2 cellular contexts compared by ENCODE assay signal in the genomic region with DNA sequence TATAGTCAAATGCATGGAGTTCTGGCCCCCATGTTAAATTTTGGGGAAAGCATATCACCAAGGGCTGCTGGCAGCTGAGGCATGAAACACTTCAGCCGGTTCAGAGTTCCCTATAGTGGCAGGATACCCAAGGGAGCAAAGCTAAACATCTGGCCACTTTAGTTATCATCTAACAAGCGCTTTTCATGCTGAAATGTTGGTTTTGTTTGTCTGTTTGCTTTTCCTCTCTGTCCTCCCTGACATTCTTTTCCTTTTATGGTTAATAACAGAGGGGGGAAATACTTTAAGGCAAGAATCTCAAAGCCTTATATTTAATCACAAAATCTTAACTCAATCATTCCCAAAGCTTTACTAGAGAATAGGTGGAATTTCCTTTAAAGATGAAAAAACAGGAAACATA.
A peak's percentile ranks its signal among the peaks of the same experiment; 100 is the strongest.
TF ChIP-seq lines count a peak whose summit lies in the region.

No MANE protein-coding gene starts in this region.

TF ChIP-seq in liver, 16 proteins besides CTCF, POLR2A, EP300 and RAD21:
- TF ChIP-seq EGR1 (IDR thresholded peaks at IDR 0.05; ENCODE audit: low read depth in 2 of 2) (no peak), FOXA2 (IDR thresholded peaks at IDR 0.05) (no peak), FOXA1 (IDR thresholded peaks at IDR 0.05) (no peak), SP1 (IDR thresholded peaks at IDR 0.05) (peak; percentile 32), HNF4A (conservative IDR thresholded peaks at IDR 0.05) (peak; percentile 42 to 49), RXRA (IDR thresholded peaks at IDR 0.05) (peak; percentile 13 to 30), TAF1 (conservative IDR thresholded peaks at IDR 0.05) (no peak), YY1 (IDR thresholded peaks at IDR 0.05) (peak; percentile 68), GABPA (IDR thresholded peaks at IDR 0.05 in 1 of 2, conservative IDR thresholded peaks at IDR 0.05 in 1 of 2) (no peak)
- TF ChIP-seq, protein P1, sequence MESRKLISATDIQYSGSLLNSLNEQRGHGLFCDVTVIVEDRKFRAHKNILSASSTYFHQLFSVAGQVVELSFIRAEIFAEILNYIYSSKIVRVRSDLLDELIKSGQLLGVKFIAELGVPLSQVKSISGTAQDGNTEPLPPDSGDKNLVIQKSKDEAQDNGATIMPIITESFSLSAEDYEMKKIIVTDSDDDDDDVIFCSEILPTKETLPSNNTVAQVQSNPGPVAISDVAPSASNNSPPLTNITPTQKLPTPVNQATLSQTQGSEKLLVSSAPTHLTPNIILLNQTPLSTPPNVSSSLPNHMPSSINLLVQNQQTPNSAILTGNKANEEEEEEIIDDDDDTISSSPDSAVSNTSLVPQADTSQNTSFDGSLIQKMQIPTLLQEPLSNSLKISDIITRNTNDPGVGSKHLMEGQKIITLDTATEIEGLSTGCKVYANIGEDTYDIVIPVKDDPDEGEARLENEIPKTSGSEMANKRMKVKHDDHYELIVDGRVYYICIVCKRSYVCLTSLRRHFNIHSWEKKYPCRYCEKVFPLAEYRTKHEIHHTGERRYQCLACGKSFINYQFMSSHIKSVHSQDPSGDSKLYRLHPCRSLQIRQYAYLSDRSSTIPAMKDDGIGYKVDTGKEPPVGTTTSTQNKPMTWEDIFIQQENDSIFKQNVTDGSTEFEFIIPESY (IDR thresholded peaks at IDR 0.05) = no peak
- TF ChIP-seq, protein P2, sequence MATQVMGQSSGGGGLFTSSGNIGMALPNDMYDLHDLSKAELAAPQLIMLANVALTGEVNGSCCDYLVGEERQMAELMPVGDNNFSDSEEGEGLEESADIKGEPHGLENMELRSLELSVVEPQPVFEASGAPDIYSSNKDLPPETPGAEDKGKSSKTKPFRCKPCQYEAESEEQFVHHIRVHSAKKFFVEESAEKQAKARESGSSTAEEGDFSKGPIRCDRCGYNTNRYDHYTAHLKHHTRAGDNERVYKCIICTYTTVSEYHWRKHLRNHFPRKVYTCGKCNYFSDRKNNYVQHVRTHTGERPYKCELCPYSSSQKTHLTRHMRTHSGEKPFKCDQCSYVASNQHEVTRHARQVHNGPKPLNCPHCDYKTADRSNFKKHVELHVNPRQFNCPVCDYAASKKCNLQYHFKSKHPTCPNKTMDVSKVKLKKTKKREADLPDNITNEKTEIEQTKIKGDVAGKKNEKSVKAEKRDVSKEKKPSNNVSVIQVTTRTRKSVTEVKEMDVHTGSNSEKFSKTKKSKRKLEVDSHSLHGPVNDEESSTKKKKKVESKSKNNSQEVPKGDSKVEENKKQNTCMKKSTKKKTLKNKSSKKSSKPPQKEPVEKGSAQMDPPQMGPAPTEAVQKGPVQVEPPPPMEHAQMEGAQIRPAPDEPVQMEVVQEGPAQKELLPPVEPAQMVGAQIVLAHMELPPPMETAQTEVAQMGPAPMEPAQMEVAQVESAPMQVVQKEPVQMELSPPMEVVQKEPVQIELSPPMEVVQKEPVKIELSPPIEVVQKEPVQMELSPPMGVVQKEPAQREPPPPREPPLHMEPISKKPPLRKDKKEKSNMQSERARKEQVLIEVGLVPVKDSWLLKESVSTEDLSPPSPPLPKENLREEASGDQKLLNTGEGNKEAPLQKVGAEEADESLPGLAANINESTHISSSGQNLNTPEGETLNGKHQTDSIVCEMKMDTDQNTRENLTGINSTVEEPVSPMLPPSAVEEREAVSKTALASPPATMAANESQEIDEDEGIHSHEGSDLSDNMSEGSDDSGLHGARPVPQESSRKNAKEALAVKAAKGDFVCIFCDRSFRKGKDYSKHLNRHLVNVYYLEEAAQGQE (IDR thresholded peaks at IDR 0.05) = peak; percentile 53
- TF ChIP-seq, protein P3, sequence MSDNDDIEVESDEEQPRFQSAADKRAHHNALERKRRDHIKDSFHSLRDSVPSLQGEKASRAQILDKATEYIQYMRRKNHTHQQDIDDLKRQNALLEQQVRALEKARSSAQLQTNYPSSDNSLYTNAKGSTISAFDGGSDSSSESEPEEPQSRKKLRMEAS (IDR thresholded peaks at IDR 0.05) = peak; percentile 39

TF ChIP-seq in HepG2, 621 proteins besides CTCF, POLR2A, EP300 and RAD21:
- TF ChIP-seq, protein P4, sequence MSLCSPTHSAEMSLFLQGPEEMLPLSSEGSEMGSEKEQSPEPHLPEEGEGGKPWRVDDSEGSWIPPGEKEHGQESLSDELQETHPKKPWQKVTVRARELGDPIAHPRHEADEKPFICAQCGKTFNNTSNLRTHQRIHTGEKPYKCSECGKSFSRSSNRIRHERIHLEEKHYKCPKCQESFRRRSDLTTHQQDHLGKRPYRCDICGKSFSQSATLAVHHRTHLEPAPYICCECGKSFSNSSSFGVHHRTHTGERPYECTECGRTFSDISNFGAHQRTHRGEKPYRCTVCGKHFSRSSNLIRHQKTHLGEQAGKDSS (CRISPR knock-in tag; IDR thresholded peaks at IDR 0.05; ENCODE audit: borderline replicate concordance, low read depth) = no peak
- TF ChIP-seq, protein P5, sequence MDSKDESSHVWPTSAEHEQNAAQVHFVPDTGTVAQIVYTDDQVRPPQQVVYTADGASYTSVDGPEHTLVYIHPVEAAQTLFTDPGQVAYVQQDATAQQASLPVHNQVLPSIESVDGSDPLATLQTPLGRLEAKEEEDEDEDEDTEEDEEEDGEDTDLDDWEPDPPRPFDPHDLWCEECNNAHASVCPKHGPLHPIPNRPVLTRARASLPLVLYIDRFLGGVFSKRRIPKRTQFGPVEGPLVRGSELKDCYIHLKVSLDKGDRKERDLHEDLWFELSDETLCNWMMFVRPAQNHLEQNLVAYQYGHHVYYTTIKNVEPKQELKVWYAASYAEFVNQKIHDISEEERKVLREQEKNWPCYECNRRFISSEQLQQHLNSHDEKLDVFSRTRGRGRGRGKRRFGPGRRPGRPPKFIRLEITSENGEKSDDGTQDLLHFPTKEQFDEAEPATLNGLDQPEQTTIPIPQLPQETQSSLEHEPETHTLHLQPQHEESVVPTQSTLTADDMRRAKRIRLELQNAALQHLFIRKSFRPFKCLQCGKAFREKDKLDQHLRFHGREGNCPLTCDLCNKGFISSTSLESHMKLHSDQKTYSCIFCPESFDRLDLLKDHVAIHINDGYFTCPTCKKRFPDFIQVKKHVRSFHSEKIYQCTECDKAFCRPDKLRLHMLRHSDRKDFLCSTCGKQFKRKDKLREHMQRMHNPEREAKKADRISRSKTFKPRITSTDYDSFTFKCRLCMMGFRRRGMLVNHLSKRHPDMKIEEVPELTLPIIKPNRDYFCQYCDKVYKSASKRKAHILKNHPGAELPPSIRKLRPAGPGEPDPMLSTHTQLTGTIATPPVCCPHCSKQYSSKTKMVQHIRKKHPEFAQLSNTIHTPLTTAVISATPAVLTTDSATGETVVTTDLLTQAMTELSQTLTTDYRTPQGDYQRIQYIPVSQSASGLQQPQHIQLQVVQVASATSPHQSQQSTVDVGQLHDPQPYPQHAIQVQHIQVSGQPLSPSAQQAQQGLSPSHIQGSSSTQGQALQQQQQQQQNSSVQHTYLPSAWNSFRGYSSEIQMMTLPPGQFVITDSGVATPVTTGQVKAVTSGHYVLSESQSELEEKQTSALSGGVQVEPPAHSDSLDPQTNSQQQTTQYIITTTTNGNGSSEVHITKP (CRISPR knock-in tag; IDR thresholded peaks at IDR 0.05; ENCODE audit: low read depth) = no peak
- TF ChIP-seq THYN1 (CRISPR knock-in tag; IDR thresholded peaks at IDR 0.05; ENCODE audit: borderline replicate concordance, low read depth) (no peak), JUN (CRISPR knock-in tag; IDR thresholded peaks at IDR 0.05) (no peak), FOXK1 (CRISPR knock-in tag; IDR thresholded peaks at IDR 0.05; ENCODE audit: borderline replicate concordance, low read depth) (no peak), ZNF781 (CRISPR knock-in tag; IDR thresholded peaks at IDR 0.05; ENCODE audit: borderline replicate concordance, not compliant biosample characterization) (no peak), ZNF432 (CRISPR knock-in tag; IDR thresholded peaks at IDR 0.05; ENCODE audit: borderline replicate concordance) (no peak), SMAD3 (CRISPR knock-in tag; IDR thresholded peaks at IDR 0.05) (no peak), ZNF777 (CRISPR knock-in tag; IDR thresholded peaks at IDR 0.05) (no peak), ZNF143 (CRISPR knock-in tag; IDR thresholded peaks at IDR 0.05) (no peak)
- TF ChIP-seq, protein P6, sequence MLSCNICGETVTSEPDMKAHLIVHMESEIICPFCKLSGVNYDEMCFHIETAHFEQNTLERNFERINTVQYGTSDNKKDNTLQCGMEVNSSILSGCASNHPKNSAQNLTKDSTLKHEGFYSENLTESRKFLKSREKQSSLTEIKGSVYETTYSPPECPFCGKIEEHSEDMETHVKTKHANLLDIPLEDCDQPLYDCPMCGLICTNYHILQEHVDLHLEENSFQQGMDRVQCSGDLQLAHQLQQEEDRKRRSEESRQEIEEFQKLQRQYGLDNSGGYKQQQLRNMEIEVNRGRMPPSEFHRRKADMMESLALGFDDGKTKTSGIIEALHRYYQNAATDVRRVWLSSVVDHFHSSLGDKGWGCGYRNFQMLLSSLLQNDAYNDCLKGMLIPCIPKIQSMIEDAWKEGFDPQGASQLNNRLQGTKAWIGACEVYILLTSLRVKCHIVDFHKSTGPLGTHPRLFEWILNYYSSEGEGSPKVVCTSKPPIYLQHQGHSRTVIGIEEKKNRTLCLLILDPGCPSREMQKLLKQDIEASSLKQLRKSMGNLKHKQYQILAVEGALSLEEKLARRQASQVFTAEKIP (CRISPR knock-in tag; IDR thresholded peaks at IDR 0.05; ENCODE audit: borderline replicate concordance) = no peak
- TF ChIP-seq, protein P7, sequence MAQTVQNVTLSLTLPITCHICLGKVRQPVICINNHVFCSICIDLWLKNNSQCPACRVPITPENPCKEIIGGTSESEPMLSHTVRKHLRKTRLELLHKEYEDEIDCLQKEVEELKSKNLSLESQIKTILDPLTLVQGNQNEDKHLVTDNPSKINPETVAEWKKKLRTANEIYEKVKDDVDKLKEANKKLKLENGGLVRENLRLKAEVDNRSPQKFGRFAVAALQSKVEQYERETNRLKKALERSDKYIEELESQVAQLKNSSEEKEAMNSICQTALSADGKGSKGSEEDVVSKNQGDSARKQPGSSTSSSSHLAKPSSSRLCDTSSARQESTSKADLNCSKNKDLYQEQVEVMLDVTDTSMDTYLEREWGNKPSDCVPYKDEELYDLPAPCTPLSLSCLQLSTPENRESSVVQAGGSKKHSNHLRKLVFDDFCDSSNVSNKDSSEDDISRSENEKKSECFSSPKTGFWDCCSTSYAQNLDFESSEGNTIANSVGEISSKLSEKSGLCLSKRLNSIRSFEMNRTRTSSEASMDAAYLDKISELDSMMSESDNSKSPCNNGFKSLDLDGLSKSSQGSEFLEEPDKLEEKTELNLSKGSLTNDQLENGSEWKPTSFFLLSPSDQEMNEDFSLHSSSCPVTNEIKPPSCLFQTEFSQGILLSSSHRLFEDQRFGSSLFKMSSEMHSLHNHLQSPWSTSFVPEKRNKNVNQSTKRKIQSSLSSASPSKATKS (CRISPR knock-in tag; IDR thresholded peaks at IDR 0.05) = no peak
